Comparison of ENCODE assay signal across 8 cellular contexts in genomic region chr2:201072201-201072530, GRCh38. TPM values are rescaled to one million over a fixed set of nuclear protein-coding genes. Genes with fewer than 3 reads are reported as not detected.
A peak's percentile ranks its signal among the peaks of the same experiment; 100 is the strongest.
DNase-seq lines count a peak whose midpoint lies in the region; ATAC-seq and TF ChIP-seq lines count a peak whose summit lies in the region.

No MANE protein-coding gene starts in this region.

- no peak for TF ChIP-seq CTCF in C4-2B (conservative IDR thresholded peaks at IDR 0.05)
- TF ChIP-seq CTCF in transverse colon (IDR thresholded peaks at IDR 0.05) = no peak

- H3K36me3 Mint-ChIP-seq in activated naive CD4-positive, alpha-beta T cell treated with anti-CD3 and anti-CD28 coated beads, Interleukin-2, amount 50 U/mL, for 72 hours = peaks cover 11 to 16% of the 10 kb centered on the region in 2 donors

- in situ Hi-C loops in transverse colon (cut with MboI; ENCODE audit: low pct_ligation_motif_present in 1 of 4, low pct_unique_long_range_greater_than_20kb in 1 of 4, low sequenced_read_pairs in 3 of 4) = loop anchor here (10.0 to 25.0 kb wide), 4 partner anchors 103 to 167 kb away; partner anchors contain the start of gene ORC2 (in 2 of the 4)

- no peaks in the 10 kb centered on the region for H3K27me3 ChIP-seq in transverse colon

- no peak for DNase-seq in activated naive CD4-positive, alpha-beta T cell treated with anti-CD3 and anti-CD28 coated beads, Interleukin-2, amount 50 U/mL, for 72 hours (ENCODE audit: low spot score in 2 of 2)
- DNase-seq in left lobe of liver (ENCODE audit: low spot score) (no peak), transverse colon (no peak), D341Med (ENCODE audit: low spot score) (no peak), anterior cingulate cortex (lab: John Stamatoyannopoulos, UW) (no peak), NCI-H2029 (lab: John Stamatoyannopoulos, UW) (no peak)

- peak overlapping the region; percentile 41 to 83 (median 79) for H3K4me3 ChIP-seq in transverse colon

- no peaks in the 10 kb centered on the region for H3K9me3 Mint-ChIP-seq in activated naive CD4-positive, alpha-beta T cell treated with anti-CD3 and anti-CD28 coated beads, Interleukin-2, amount 50 U/mL, for 72 hours

- H3K9me3 ChIP-seq in transverse colon = no peaks in the 10 kb centered on the region

- 2 to 5% methylated on average over 5 of the region's 5 CpGs for WGBS in transverse colon (ENCODE audit: low coverage in 1 of 2), 2 donors

- H3K27ac ChIP-seq in C4-2B (peak overlapping the region; percentile 88), transverse colon (peak overlapping the region; percentile 88 to 92 (median 90))

- peaks cover 33 to 50% (median 39%) of the 10 kb centered on the region in 4 donors for H3K4me1 ChIP-seq in transverse colon

- no peak for TF ChIP-seq POLR2A in transverse colon (IDR thresholded peaks at IDR 0.05)

- peak overlapping the region; percentile 94 for H3K27ac Mint-ChIP-seq in activated naive CD4-positive, alpha-beta T cell treated with anti-CD3 and anti-CD28 coated beads, Interleukin-2, amount 50 U/mL, for 72 hours

- peak; percentile 1 for ATAC-seq in HG02610 (IDR thresholded peaks at IDR 0.05; ENCODE audit: unreplicated experiment)
- ATAC-seq in activated naive CD4-positive, alpha-beta T cell treated with anti-CD3 and anti-CD28 coated beads, Interleukin-2, amount 50 U/mL, for 72 hours = peak in 1 of 2 donors; percentile 3
- ATAC-seq in left lobe of liver = peak; percentile 3

- TF ChIP-seq EP300 in transverse colon (IDR thresholded peaks at IDR 0.05; ENCODE audit: low read depth) = no peak

- intact Hi-C loops in transverse colon (cut with DNase I; ENCODE audit: low total_unique reads) = no loop called here

- H3K36me3 ChIP-seq in transverse colon = no peaks in the 10 kb centered on the region

RNA-seq across cellular contexts. Expression of gene NDUFB3, which starts 0.4 kb away (rescaled TPM):
- 100 to 1,000 TPM; 112 to 128 TPM for total RNA-seq in activated naive CD4-positive, alpha-beta T cell treated with anti-CD3 and anti-CD28 coated beads, Interleukin-2, amount 50 U/mL, for 72 hours
- 51.8 TPM for total RNA-seq in left lobe of liver
- 100 to 1,000 TPM in 1 of 4 donors, 10 to 100 TPM in 1, 1 to 10 TPM in 2; 2.2 to 111 (median 44.9) TPM for total RNA-seq in transverse colon

RNA-seq across cellular contexts. Expression of gene HYCC2, which starts 0.7 kb away (rescaled TPM):
- 10 to 100 TPM; 20.1 to 42.1 TPM for total RNA-seq in activated naive CD4-positive, alpha-beta T cell treated with anti-CD3 and anti-CD28 coated beads, Interleukin-2, amount 50 U/mL, for 72 hours
- 12.1 TPM for total RNA-seq in left lobe of liver
- 100 to 1,000 TPM in 1 of 4 donors, 10 to 100 TPM in 3; 23.9 to 104 (median 35.8) TPM for total RNA-seq in transverse colon

RNA-seq across cellular contexts. Expression of gene CFLAR, which starts 43.8 kb away (rescaled TPM):
- 100 to 1,000 TPM; 275 to 321 TPM for total RNA-seq in activated naive CD4-positive, alpha-beta T cell treated with anti-CD3 and anti-CD28 coated beads, Interleukin-2, amount 50 U/mL, for 72 hours
- total RNA-seq in left lobe of liver (73.7 TPM), transverse colon (100 to 1,000 TPM; 148 to 449 (median 323) TPM)
